ENCODE assay signal across 12 cellular contexts in genomic region chr13:31756346-31756745, GRCh38.
DNase-seq lines count a peak whose midpoint lies in the region; ATAC-seq and TF ChIP-seq lines count a peak whose summit lies in the region.
"Had no signal": no experiment of that assay in that cellular context is flagged by ENCODE, and none has a peak within 500 bp of the region (broad histone marks: within the 10 kb centered on the region; RNA-seq: fewer than 3 reads in every experiment).

No MANE protein-coding gene starts in this region.

- H3K4me1 ChIP-seq in RWPE2 (ENCODE audit: insufficient read depth, poor library complexity, severe bottlenecking) (peaks cover 10% of the 10 kb centered on the region), tibial artery (peaks cover 0 to 50% (median 7%) of the 10 kb centered on the region in 4 donors)
- H3K4me1 ChIP-seq: esophagus squamous epithelium had no signal

- DNase-seq in GM04503 (ENCODE audit: low read depth) (peak; percentile 89), RWPE2 (ENCODE audit: low spot score) (no peak), fibroblast of peridontal ligament (ENCODE audit: extremely low read depth) (peak; percentile 98), tibial artery (peak; percentile 45 to 82), NCI-H446 treated with DMSO at 0.1 percent for 48 hours (lab: John Stamatoyannopoulos, UW) (no peak), SHP77 (lab: John Stamatoyannopoulos, UW) (no peak)
- DNase-seq: activated naive CD4-positive, alpha-beta T cell treated with Interleukin-2 at 50 U/mL for 16 hours; esophagus squamous epithelium; kidney glomerular epithelial cell; NCI-H2171 treated with DMSO at 0.1 percent for 48 hours; retina had no signal

- H3K9me3 ChIP-seq in RWPE2 (ENCODE audit: severe bottlenecking) (no peaks in the 10 kb centered on the region), tibial artery (no peaks in the 10 kb centered on the region)
- H3K9me3 ChIP-seq: esophagus squamous epithelium had no signal

- H3K4me3 ChIP-seq in RWPE2 (ENCODE audit: severe bottlenecking) (no peak overlapping the region), tibial artery (no peak overlapping the region)
- H3K4me3 ChIP-seq: esophagus squamous epithelium had no signal

- H3K27me3 ChIP-seq in RWPE2 (ENCODE audit: insufficient read depth, poor library complexity, severe bottlenecking) (no peaks in the 10 kb centered on the region), tibial artery (no peaks in the 10 kb centered on the region)

- TF ChIP-seq CTCF in RWPE2 (IDR thresholded peaks at IDR 0.05; ENCODE audit: poor library complexity, severe bottlenecking): no peak
- no peak for TF ChIP-seq CTCF in tibial artery (IDR thresholded peaks at IDR 0.05)

- intact Hi-C loops in tibial artery (cut with DNase I; ENCODE audit: low total_unique reads): no loop called here

- H3K36me3 ChIP-seq in RWPE2 (ENCODE audit: low read depth) (no peaks in the 10 kb centered on the region), tibial artery (no peaks in the 10 kb centered on the region)
- H3K36me3 ChIP-seq: esophagus squamous epithelium had no signal

- peak overlapping the region; percentile 18 for H3K27ac ChIP-seq in RWPE2 (ENCODE audit: poor library complexity, severe bottlenecking)
- H3K27ac ChIP-seq in tibial artery: peak overlapping the region; percentile 82 to 90
- H3K27ac ChIP-seq: esophagus squamous epithelium had no signal

- ATAC-seq in RWPE2 (ENCODE audit: low read depth) (peak; percentile 64; the same call in 2 of the 3 replicates), GM18870 (IDR thresholded peaks at IDR 0.05; ENCODE audit: unreplicated experiment) (no peak)

Comparison
In these comparisons a context has a peak if more than half of its experiments do, and no peak if none do; other contexts are left out.
1. DNase-seq: peak in GM04503 (single experiment), fibroblast of peridontal ligament (single experiment) and tibial artery (2 of 2); none in RWPE2 (single experiment), NCI-H446 treated with DMSO at 0.1 percent for 48 hours (single experiment) and SHP77 (0 of 2).